ENCODE assay signal across 16 cellular contexts in genomic region chr15:68635142-68635541, GRCh38. TPM values are rescaled to one million over a fixed set of nuclear protein-coding genes. Genes with fewer than 3 reads are reported as not detected.
DNase-seq lines count a peak whose midpoint lies in the region; ATAC-seq and TF ChIP-seq lines count a peak whose summit lies in the region.
"Had no signal": no experiment of that assay in that cellular context is flagged by ENCODE, and none has a peak within 500 bp of the region (broad histone marks: within the 10 kb centered on the region; RNA-seq: fewer than 3 reads in every experiment).

No MANE protein-coding gene starts in this region.

- H3K27me3 ChIP-seq in BLaER1 treated with 17β-estradiol and CSF1 and Interleukin-3, amounts not matched to agents 10 nM and 100 nM = peaks cover 0 to 7% (median 0%) of the 10 kb centered on the region in 11 experiments; a peak in 2 of 22 replicates
- no peaks in the 10 kb centered on the region for H3K27me3 ChIP-seq in SU-DHL-6 (ENCODE audit: low read length)
- no peaks in the 10 kb centered on the region for H3K27me3 ChIP-seq in psoas muscle (ENCODE audit: insufficient read depth in 3 of 3, low read length in 2 of 3)

- H3K9ac ChIP-seq in BLaER1 treated with 17β-estradiol and CSF1 and Interleukin-3, amounts not matched to agents 10 nM and 100 nM = peak overlapping the region in 4 of 11 experiments; percentile 21 to 42 (median 30); a peak in 6 of 22 replicates
- no peak overlapping the region for H3K9ac ChIP-seq in SU-DHL-6 (ENCODE audit: low read length)

- no peaks in the 10 kb centered on the region for H3K79me2 ChIP-seq in SU-DHL-6 (ENCODE audit: insufficient read depth, low read length)

- H3K27ac ChIP-seq in BLaER1 treated with 17β-estradiol and CSF1 and Interleukin-3, amounts not matched to agents 10 nM and 100 nM = peak overlapping the region in 6 of 11 experiments; percentile 12 to 49 (median 32); a peak in 9 of 22 replicates
- H3K27ac ChIP-seq in SU-DHL-6 (ENCODE audit: low read depth, low read length) (no peak overlapping the region), psoas muscle (no peak overlapping the region)

- peaks cover 4% of the 10 kb centered on the region for H3K27me3 Mint-ChIP-seq in activated T-helper 1 cell treated with anti-CD3 and anti-CD28 coated beads, Interleukin-12 subunit alpha, Interleukin-12 subunit beta, Interleukin-2, Interleukin-4 antibody, amounts not matched to agents 30 ng/mL and 10 ng/mL and 1 ng/mL, durations not matched to agents 14 hours and 24 hours and 36 hours (ENCODE audit: insufficient read depth)
- H3K27me3 Mint-ChIP-seq: CD4-positive, alpha-beta memory T cell had no signal

- no peaks in the 10 kb centered on the region for H3K9me3 ChIP-seq in BLaER1 treated with 17β-estradiol and CSF1 and Interleukin-3, amounts not matched to agents 10 nM and 100 nM (replicated peaks in 1 of 11)
- H3K9me3 ChIP-seq in SU-DHL-6 (ENCODE audit: insufficient read depth, low read length) (no peaks in the 10 kb centered on the region), psoas muscle (no peaks in the 10 kb centered on the region)

- H3K36me3 ChIP-seq in BLaER1 treated with 17β-estradiol and CSF1 and Interleukin-3, amounts not matched to agents 10 nM and 100 nM = no peaks in the 10 kb centered on the region
- H3K36me3 ChIP-seq in SU-DHL-6 (ENCODE audit: low read length) (no peaks in the 10 kb centered on the region), psoas muscle (ENCODE audit: insufficient read depth in 1 of 2, low read depth in 1 of 2) (no peaks in the 10 kb centered on the region)

- H3K4me1 ChIP-seq in BLaER1 treated with 17β-estradiol and CSF1 and Interleukin-3, amounts not matched to agents 10 nM and 100 nM = peaks cover 55 to 100% (median 99%) of the 10 kb centered on the region in 10 experiments
- peaks cover 20% of the 10 kb centered on the region for H3K4me1 ChIP-seq in psoas muscle

- H3K9me3 Mint-ChIP-seq in activated T-helper 1 cell treated with anti-CD3 and anti-CD28 coated beads, Interleukin-12 subunit alpha, Interleukin-12 subunit beta, Interleukin-2, Interleukin-4 antibody, amounts not matched to agents 30 ng/mL and 10 ng/mL and 1 ng/mL, durations not matched to agents 14 hours and 24 hours and 36 hours = no peaks in the 10 kb centered on the region
- H3K9me3 Mint-ChIP-seq: CD4-positive, alpha-beta memory T cell; central memory CD8-positive, alpha-beta T cell; stimulated activated effector memory CD8-positive, alpha-beta T cell treated with anti-CD3 and anti-CD28 coated beads, Interleukin-12 subunit alpha, Interleukin-12 subunit beta, amount 100 ng/mL, for 72 hours had no signal

- no peaks in the 10 kb centered on the region for H3K4me1 Mint-ChIP-seq in activated T-helper 1 cell treated with anti-CD3 and anti-CD28 coated beads, Interleukin-12 subunit alpha, Interleukin-12 subunit beta, Interleukin-2, Interleukin-4 antibody, amounts not matched to agents 30 ng/mL and 10 ng/mL and 1 ng/mL, durations not matched to agents 14 hours and 24 hours and 36 hours (ENCODE audit: low read depth)
- H3K4me1 Mint-ChIP-seq: CD4-positive, alpha-beta memory T cell; central memory CD8-positive, alpha-beta T cell; stimulated activated effector memory CD8-positive, alpha-beta T cell treated with anti-CD3 and anti-CD28 coated beads, Interleukin-12 subunit alpha, Interleukin-12 subunit beta, amount 100 ng/mL, for 72 hours had no signal

- no peaks in the 10 kb centered on the region for H3K36me3 Mint-ChIP-seq in activated T-helper 1 cell treated with anti-CD3 and anti-CD28 coated beads, Interleukin-12 subunit alpha, Interleukin-12 subunit beta, Interleukin-2, Interleukin-4 antibody, amounts not matched to agents 30 ng/mL and 10 ng/mL and 1 ng/mL, durations not matched to agents 14 hours and 24 hours and 36 hours (ENCODE audit: low read depth)
- H3K36me3 Mint-ChIP-seq: CD4-positive, alpha-beta memory T cell; stimulated activated effector memory CD8-positive, alpha-beta T cell treated with anti-CD3 and anti-CD28 coated beads, Interleukin-12 subunit alpha, Interleukin-12 subunit beta, amount 100 ng/mL, for 72 hours had no signal

- TF ChIP-seq CTCF in SU-DHL-6 (IDR thresholded peaks at IDR 0.05; ENCODE audit: insufficient read depth, low read length, poor library complexity, severe bottlenecking) (no peak), psoas muscle (IDR thresholded peaks at IDR 0.05) (no peak)

- H3K4me3 Mint-ChIP-seq in activated T-helper 1 cell treated with anti-CD3 and anti-CD28 coated beads, Interleukin-12 subunit alpha, Interleukin-12 subunit beta, Interleukin-2, Interleukin-4 antibody, amounts not matched to agents 30 ng/mL and 10 ng/mL and 1 ng/mL, durations not matched to agents 14 hours and 24 hours and 36 hours = no peak overlapping the region
- H3K4me3 Mint-ChIP-seq: CD4-positive, alpha-beta memory T cell; central memory CD8-positive, alpha-beta T cell; stimulated activated effector memory CD8-positive, alpha-beta T cell treated with anti-CD3 and anti-CD28 coated beads, Interleukin-12 subunit alpha, Interleukin-12 subunit beta, amount 100 ng/mL, for 72 hours had no signal

- H3K9me2 ChIP-seq in SU-DHL-6 (replicated peaks; ENCODE audit: insufficient read depth, low read length) = no peaks in the 10 kb centered on the region

- no peak overlapping the region for H3K27ac Mint-ChIP-seq in activated T-helper 1 cell treated with anti-CD3 and anti-CD28 coated beads, Interleukin-12 subunit alpha, Interleukin-12 subunit beta, Interleukin-2, Interleukin-4 antibody, amounts not matched to agents 30 ng/mL and 10 ng/mL and 1 ng/mL, durations not matched to agents 14 hours and 24 hours and 36 hours
- H3K27ac Mint-ChIP-seq: CD4-positive, alpha-beta memory T cell; stimulated activated effector memory CD8-positive, alpha-beta T cell treated with anti-CD3 and anti-CD28 coated beads, Interleukin-12 subunit alpha, Interleukin-12 subunit beta, amount 100 ng/mL, for 72 hours had no signal

- intact Hi-C loops in cardiac septum (cut with DNase I) = loop anchor here (10.0 kb wide), 1 partner anchor 50 kb away; no protein-coding TSS in a partner anchor
- intact Hi-C loops in psoas muscle (cut with DNase I) = no loop called here
- intact Hi-C loops in activated T-helper 1 cell treated with anti-CD3 and anti-CD28 coated beads, Interleukin-12 subunit alpha, Interleukin-12 subunit beta, Interleukin-2, Interleukin-4 antibody, amounts not matched to agents 30 ng/mL and 10 ng/mL and 1 ng/mL, durations not matched to agents 14 hours and 24 hours and 36 hours (cut with micrococcal nuclease) = no loop called here

- H3K4me2 ChIP-seq in BLaER1 treated with 17β-estradiol and CSF1 and Interleukin-3, amounts not matched to agents 10 nM and 100 nM = peak overlapping the region; percentile 31 to 95 (median 82)
- peak overlapping the region; percentile 12 for H3K4me2 ChIP-seq in SU-DHL-6 (ENCODE audit: low read depth, low read length, poor library complexity, severe bottlenecking)

- peak overlapping the region in 1 of 10 experiments; percentile 14; a peak in 1 of 20 replicates for H3K4me3 ChIP-seq in BLaER1 treated with 17β-estradiol and CSF1 and Interleukin-3, amounts not matched to agents 10 nM and 100 nM
- H3K4me3 ChIP-seq in SU-DHL-6 (ENCODE audit: insufficient read depth, low read length, poor library complexity, severe bottlenecking) = no peak overlapping the region
- H3K4me3 ChIP-seq in psoas muscle = no peak overlapping the region

- DNase-seq in cardiac septum (ENCODE audit: low spot score) (peak; percentile 77), psoas muscle (no peak), NCI-H187 (lab: John Stamatoyannopoulos, UW) (no peak)
- no peak for DNase-seq in activated T-cell treated with anti-CD3 and anti-CD28 coated beads, Interleukin-2, amount 50 U/mL, for 1 hour
- DNase-seq in activated T-helper 1 cell treated with anti-CD3 and anti-CD28 coated beads, Interleukin-12 subunit alpha, Interleukin-12 subunit beta, Interleukin-2, Interleukin-4 antibody, amounts not matched to agents 30 ng/mL and 10 ng/mL and 1 ng/mL, durations not matched to agents 14 hours and 24 hours and 36 hours (ENCODE audit: low spot score) = no peak
- DNase-seq: activated naive CD4-positive, alpha-beta T cell treated with Interleukin-2 at 50 U/mL for 16 hours; CD4-positive, alpha-beta memory T cell; GF-D8; stimulated activated CD4-positive, alpha-beta T cell treated with anti-CD3 and anti-CD28 coated beads, Interleukin-2, amount 100 ng/mL, for 48 hours had no signal

- H4K20me1 ChIP-seq in BLaER1 treated with 17β-estradiol and CSF1 and Interleukin-3, amounts not matched to agents 10 nM and 100 nM = peaks cover 0 to 9% (median 0%) of the 10 kb centered on the region in 11 experiments; a peak in 3 of 22 replicates
- no peaks in the 10 kb centered on the region for H4K20me1 ChIP-seq in SU-DHL-6 (ENCODE audit: low read depth, low read length)

- H3F3A ChIP-seq in SU-DHL-6 (ENCODE audit: insufficient read depth) = peaks cover 3% of the 10 kb centered on the region; the same call in 1 of the 2 replicates

- ATAC-seq in psoas muscle (peak; percentile 43 to 82 (median 74)), HG03457 (IDR thresholded peaks at IDR 0.05; ENCODE audit: unreplicated experiment) (no peak)
- ATAC-seq: HCT116; Panc1; stimulated activated effector memory CD8-positive, alpha-beta T cell treated with anti-CD3 and anti-CD28 coated beads, Interleukin-12 subunit alpha, Interleukin-12 subunit beta, amount 100 ng/mL, for 72 hours had no signal

- WGBS in psoas muscle, 3 donors = 20 to 33% (median 25%) methylated on average over 2 of the region's 2 CpGs

- H2AFZ ChIP-seq in SU-DHL-6 (ENCODE audit: low read depth, low read length, severe bottlenecking) = no peak overlapping the region

RNA-seq across cellular contexts. Expression of gene CORO2B, which starts 56.3 kb away (rescaled TPM):
- 2.7 TPM for total RNA-seq in cardiac septum
- 1 to 10 TPM; 1.4 to 3.0 (median 2.2) TPM for total RNA-seq in psoas muscle
- 1 to 10 TPM; 1.1 to 3.2 (median 1.2) TPM for polyA plus RNA-seq in psoas muscle
- 0.10 TPM in 1 of 2 replicates, not detected in the other for total RNA-seq in activated T-helper 1 cell treated with anti-CD3 and anti-CD28 coated beads, Interleukin-12 subunit alpha, Interleukin-12 subunit beta, Interleukin-2, Interleukin-4 antibody, amounts not matched to agents 30 ng/mL and 10 ng/mL and 1 ng/mL, durations not matched to agents 14 hours and 24 hours and 36 hours
- total RNA-seq: CD4-positive, alpha-beta memory T cell had no signal
- polyA plus RNA-seq: CD4-positive, alpha-beta memory T cell had no signal

Comparison
In these comparisons a context has a peak if more than half of its experiments do, and no peak if none do; other contexts are left out.
1. H3K27ac ChIP-seq: peak in BLaER1 treated with 17β-estradiol and CSF1 and Interleukin-3, amounts not matched to agents 10 nM and 100 nM (6 of 11); none in SU-DHL-6 (single experiment) and psoas muscle (single experiment).